In genomic region chr14:76133103-76133502, GRCh38 we compare ENCODE assay signal across 11 cellular contexts. TPM values are rescaled to one million over a fixed set of nuclear protein-coding genes. Genes with fewer than 3 reads are reported as not detected.
DNase-seq lines count a peak whose midpoint lies in the region; ATAC-seq, FAIRE-seq and TF ChIP-seq lines count a peak whose summit lies in the region.
"Had no signal": no experiment of that assay in that cellular context is flagged by ENCODE, and none has a peak within 500 bp of the region (broad histone marks: within the 10 kb centered on the region; RNA-seq: fewer than 3 reads in every experiment).

No MANE protein-coding gene starts in this region.

- WGBS in HepG2 (ENCODE audit: low lambda C conversion rate) = 20% methylated on average over 4 of the region's 4 CpGs

- no peak for TF ChIP-seq CTCF in HepG2 (CRISPR knock-in tag; IDR thresholded peaks at IDR 0.05)
- TF ChIP-seq CTCF in uterus (IDR thresholded peaks at IDR 0.05) = no peak

- DNase-seq in EH (ENCODE audit: low read depth) = peak; percentile 43
- DNase-seq in Kasumi-1 (lab: John Stamatoyannopoulos, UW) = peak; percentile 47 to 65
- peak; percentile 69 for DNase-seq in astrocyte of the hippocampus (ENCODE audit: low read depth, low spot score)
- peak; percentile 13 for DNase-seq in HepG2 (ENCODE audit: low spot score)
- DNase-seq in cerebellar nuclear complex (lab: John Stamatoyannopoulos, UW) = no peak
- DNase-seq in superior temporal gyrus (ENCODE audit: extremely low spot score) = no peak
- DNase-seq in uterus = no peak
- DNase-seq: activated B cell treated with CpG ODN at 0.5 μM for 24 hours, body of pancreas, NCI-H774 had no signal

- H3K27me3 ChIP-seq in HepG2 (ENCODE audit: control insufficient read depth in 1 of 2, insufficient read depth in 2 of 2, low read length in 2 of 2) = peaks cover 3 to 34% of the 10 kb centered on the region in 2 experiments; a peak in 4 of 5 replicates
- H3K27me3 ChIP-seq in uterus = no peaks in the 10 kb centered on the region
- H3K27me3 ChIP-seq: body of pancreas had no signal

- no peaks in the 10 kb centered on the region for H3K9me3 ChIP-seq in HepG2 (ENCODE audit: low read length)
- no peaks in the 10 kb centered on the region for H3K9me3 ChIP-seq in uterus
- H3K9me3 ChIP-seq: body of pancreas had no signal

- no peak overlapping the region for H3K27ac ChIP-seq in HepG2 (ENCODE audit: extremely low read length, insufficient read depth, low read length)
- no peak overlapping the region for H3K27ac ChIP-seq in uterus
- H3K27ac ChIP-seq: body of pancreas had no signal

- no peaks in the 10 kb centered on the region for H4K20me1 ChIP-seq in HepG2 (ENCODE audit: insufficient read depth, low read length)

- TF ChIP-seq EP300 in HepG2 (IDR thresholded peaks at IDR 0.05; ENCODE audit: low read depth in 2 of 2, low read length in 2 of 2) = no peak
- no peak for TF ChIP-seq EP300 in HepG2 (CRISPR knock-in tag; IDR thresholded peaks at IDR 0.05; ENCODE audit: borderline replicate concordance)

- H3K4me3 ChIP-seq in HepG2 (replicated peaks in 1 of 3; ENCODE audit: insufficient read depth in 1 of 3, low read depth in 2 of 3, low read length in 3 of 3) (no peak overlapping the region), uterus (no peak overlapping the region)
- H3K4me3 ChIP-seq: body of pancreas had no signal

- BruUV-seq in HepG2 (replicated peaks; lab: Mats Ljungman, UMichigan) = no TSS peak

- POLR2A ChIA-PET in HepG2 (lab: Yijun Ruan, JAX) = no interaction called here

- no peak overlapping the region for H3K4me2 ChIP-seq in HepG2 (ENCODE audit: low read depth, low read length)

- TF ChIP-seq POLR2A in HepG2 (IDR thresholded peaks at IDR 0.05; ENCODE audit: insufficient read depth in 1 of 2, low read depth in 2 of 2, low read length in 2 of 2) = no peak
- no peak for TF ChIP-seq POLR2A in uterus (IDR thresholded peaks at IDR 0.05)

- H3K9ac ChIP-seq in HepG2 (ENCODE audit: insufficient read depth, low read depth, low read length) = no peak overlapping the region

- H3K4me1 ChIP-seq in HepG2 (ENCODE audit: insufficient read depth, low read length) = no peaks in the 10 kb centered on the region
- no peaks in the 10 kb centered on the region for H3K4me1 ChIP-seq in uterus
- H3K4me1 ChIP-seq: body of pancreas had no signal

- in situ Hi-C loops in HepG2 (cut with HindIII; ENCODE audit: extremely low pct_ligation_motif_present, low pct_unique_long_range_greater_than_20kb) = no loop called here

- intact Hi-C loops in HepG2 (cut with micrococcal nuclease; ENCODE audit: unreplicated experiment) = no loop called here
- intact Hi-C loops in uterus (cut with DNase I; ENCODE audit: low total_unique reads) = no loop called here

- no peaks in the 10 kb centered on the region for H3K79me2 ChIP-seq in HepG2 (ENCODE audit: insufficient read depth, low read length)

- ATAC-seq in HepG2 (no peak), GM21528 (IDR thresholded peaks at IDR 0.05; ENCODE audit: low FRiP score, unreplicated experiment) (no peak)
- ATAC-seq: body of pancreas had no signal

- H3K36me3 ChIP-seq in HepG2 (replicated peaks in 1 of 2; ENCODE audit: control insufficient read depth in 1 of 2, insufficient read depth in 2 of 2, low read length in 2 of 2) (no peaks in the 10 kb centered on the region), uterus (no peaks in the 10 kb centered on the region)

- FAIRE-seq in HepG2 (lab: Jason Lieb, UNC) = no peak

- CTCF ChIA-PET in HepG2 (lab: Yijun Ruan, JAX; ENCODE audit: low intra/inter-chr PET ratio, low total read pairs) = no interaction called here

- no peak overlapping the region for H2AFZ ChIP-seq in HepG2 (ENCODE audit: low read length)

- no peak for TF ChIP-seq RAD21 in HepG2 (CRISPR knock-in tag; IDR thresholded peaks at IDR 0.05)

TF ChIP-seq in HepG2, 621 proteins besides CTCF, POLR2A, EP300 and RAD21 (continues in another document):
- TF ChIP-seq CAMTA2 (CRISPR knock-in tag; IDR thresholded peaks at IDR 0.05; ENCODE audit: borderline replicate concordance) = no peak
- TF ChIP-seq POGZ (CRISPR knock-in tag; IDR thresholded peaks at IDR 0.05) = no peak
- TF ChIP-seq ZNF530 (CRISPR knock-in tag; IDR thresholded peaks at IDR 0.05; ENCODE audit: low read depth) = no peak
- no peak for TF ChIP-seq ZNF670 (CRISPR knock-in tag; IDR thresholded peaks at IDR 0.05; ENCODE audit: borderline replicate concordance)
- no peak for TF ChIP-seq ZEB1 (IDR thresholded peaks at IDR 0.05; ENCODE audit: insufficient replicate concordance, low read depth)
- TF ChIP-seq ARID5B (CRISPR knock-in tag; IDR thresholded peaks at IDR 0.05) = peak; percentile 20; the same call in 1 of the 2 replicates
- TF ChIP-seq ZSCAN22 (CRISPR knock-in tag; IDR thresholded peaks at IDR 0.05) = no peak
- TF ChIP-seq SALL2 (CRISPR knock-in tag; IDR thresholded peaks at IDR 0.05) = no peak
- no peak for TF ChIP-seq RARG (CRISPR knock-in tag; IDR thresholded peaks at IDR 0.05; ENCODE audit: low read depth)
- TF ChIP-seq RORA (CRISPR knock-in tag; IDR thresholded peaks at IDR 0.05) = no peak
- TF ChIP-seq RXRB (CRISPR knock-in tag; IDR thresholded peaks at IDR 0.05; ENCODE audit: borderline replicate concordance) = no peak
- no peak for TF ChIP-seq FOSL1 (CRISPR knock-in tag; IDR thresholded peaks at IDR 0.05; ENCODE audit: borderline replicate concordance)
- no peak for TF ChIP-seq DNMT1 (CRISPR knock-in tag; IDR thresholded peaks at IDR 0.05)
- TF ChIP-seq HOXA5 (CRISPR knock-in tag; IDR thresholded peaks at IDR 0.05) = 0 out of 2 replicates have a peak, but pooled peaks have one; percentile 47
- no peak for TF ChIP-seq ZNF891 (CRISPR knock-in tag; IDR thresholded peaks at IDR 0.05)
- no peak for TF ChIP-seq TBL1XR1 (IDR thresholded peaks at IDR 0.05; ENCODE audit: borderline replicate concordance, low read length, partially characterized antibody)
- TF ChIP-seq GPBP1L1 (CRISPR knock-in tag; IDR thresholded peaks at IDR 0.05) = no peak

RNA-seq across cellular contexts. Expression of gene GPATCH2L, which starts 18.6 kb away (rescaled TPM):
- 29.0 and 35.5 TPM in 2 replicates for total RNA-seq in HepG2 (2016; rRNA removed; fragmentation: Illumina TruSeq; extraction: Trizol)
- total RNA-seq in HepG2 (2016; cell fraction: cytosol; rRNA removed; fragmentation: Illumina TruSeq; extraction: Trizol; ENCODE audit: low read depth) = 15.5 and 15.9 TPM in 2 replicates
- 25.8 and 37.2 TPM in 2 replicates for total RNA-seq in HepG2 (2016; cell fraction: insoluble cytoplasmic fraction; rRNA removed; fragmentation: Illumina TruSeq; extraction: Trizol)
- 9.7 and 12.2 TPM in 2 replicates for total RNA-seq in HepG2 (2016; cell fraction: membrane; rRNA removed; fragmentation: Illumina TruSeq; extraction: Trizol)
- total RNA-seq in HepG2 (2016; cell fraction: nucleus; rRNA removed; fragmentation: Illumina TruSeq; extraction: Trizol) = 69.0 and 73.0 TPM in 2 replicates
- 14.2 and 14.4 TPM in 2 replicates for polyA plus RNA-seq in HepG2 (2011; rRNA removed)
- polyA plus RNA-seq in HepG2 (2011; cell fraction: cytosol; rRNA removed) = 6.7 and 7.8 TPM in 2 replicates
- 42.0 and 46.6 TPM in 2 replicates for polyA plus RNA-seq in HepG2 (2011; cell fraction: nucleus; rRNA removed)
- 8.2 and 9.7 TPM in 2 replicates for polyA plus RNA-seq in HepG2 (2012)
- polyA plus RNA-seq in HepG2 (2016; cell fraction: cytosol; fragmentation: Illumina TruSeq; extraction: Trizol; ENCODE audit: low read depth) = 0.67 and 0.81 TPM in 2 replicates
- 11.8 TPM in 2 replicates for polyA plus RNA-seq in HepG2 (2016; cell fraction: insoluble cytoplasmic fraction; fragmentation: Illumina TruSeq; extraction: Trizol; ENCODE audit: low read depth)
- 1.7 and 2.9 TPM in 2 replicates for polyA plus RNA-seq in HepG2 (2016; cell fraction: membrane; fragmentation: Illumina TruSeq; extraction: Trizol; ENCODE audit: low read depth)
- polyA plus RNA-seq in HepG2 (2016; cell fraction: nucleus; fragmentation: Illumina TruSeq; extraction: Trizol; ENCODE audit: insufficient read depth, low read depth) = 22.0 and 22.9 TPM in 2 replicates
- polyA minus RNA-seq in HepG2 (2011; rRNA and poly(A)+ RNA removed; ENCODE audit: low replicate concordance) = 44.9 and 57.8 TPM in 2 replicates
- 15.6 and 19.1 TPM in 2 replicates for polyA minus RNA-seq in HepG2 (2011; cell fraction: cytosol; rRNA and poly(A)+ RNA removed)
- polyA minus RNA-seq in HepG2 (2011; cell fraction: nucleus; rRNA and poly(A)+ RNA removed) = 119 and 134 TPM in 2 replicates
- total RNA-seq in uterus = 100 to 1,000 TPM in 2 of 4 donors, 10 to 100 TPM in 2; 47.6 to 230 (median 85.0) TPM

Comparison
In these comparisons a context has a peak if more than half of its experiments do, and no peak if none do; other contexts are left out.
1. DNase-seq: peak in EH (single experiment), Kasumi-1 (2 of 2), astrocyte of the hippocampus (single experiment) and HepG2 (single experiment); none in cerebellar nuclear complex (0 of 2), superior temporal gyrus (single experiment) and uterus (0 of 2).